In genomic region chr5:78526049-78526525, GRCh38 we compare ENCODE assay signal across 12 cellular contexts.
DNase-seq lines count a peak whose midpoint lies in the region; ATAC-seq, FAIRE-seq and TF ChIP-seq lines count a peak whose summit lies in the region.
"Had no signal": no experiment of that assay in that cellular context is flagged by ENCODE, and none has a peak within 500 bp of the region (broad histone marks: within the 10 kb centered on the region; RNA-seq: fewer than 3 reads in every experiment).

No MANE protein-coding gene starts in this region.

- H3K27me3 ChIP-seq in CD4-positive, alpha-beta T cell (ENCODE audit: control insufficient read depth, insufficient read depth, low read length), result no peaks in the 10 kb centered on the region

- H3K4me3 ChIP-seq in GM12865 (ENCODE audit: low read depth, low read length) (no peak overlapping the region), retinal pigment epithelial cell (ENCODE audit: low read length) (no peak overlapping the region)

- H3K27ac ChIP-seq in CD4-positive, alpha-beta T cell (ENCODE audit: low read depth, low read length), result no peak overlapping the region

- peaks cover 18% of the 10 kb centered on the region for H3K27me3 Mint-ChIP-seq in CD4-positive, alpha-beta T cell
- peaks cover 2 to 18% (median 17%) of the 10 kb centered on the region in 5 donors for H3K27me3 Mint-ChIP-seq in naive thymus-derived CD8-positive, alpha-beta T cell
- peaks cover 4% of the 10 kb centered on the region for H3K27me3 Mint-ChIP-seq in activated naive CD8-positive, alpha-beta T cell treated with anti-CD3 and anti-CD28 coated beads for 36 hours

- H3K27ac Mint-ChIP-seq in CD4-positive, alpha-beta T cell, result no peak overlapping the region
- H3K27ac Mint-ChIP-seq in naive thymus-derived CD8-positive, alpha-beta T cell, result no peak overlapping the region
- H3K27ac Mint-ChIP-seq in activated naive CD8-positive, alpha-beta T cell treated with anti-CD3 and anti-CD28 coated beads for 36 hours, result no peak overlapping the region
- H3K27ac Mint-ChIP-seq: natural killer cell, WTC11 had no signal

- H3K4me1 Mint-ChIP-seq in CD4-positive, alpha-beta T cell (ENCODE audit: low read depth), result no peaks in the 10 kb centered on the region
- peaks cover 0 to 4% (median 0%) of the 10 kb centered on the region in 4 donors for H3K4me1 Mint-ChIP-seq in naive thymus-derived CD8-positive, alpha-beta T cell
- H3K4me1 Mint-ChIP-seq in activated naive CD8-positive, alpha-beta T cell treated with anti-CD3 and anti-CD28 coated beads for 36 hours, result no peaks in the 10 kb centered on the region
- H3K4me1 Mint-ChIP-seq: natural killer cell had no signal

- no peak for ATAC-seq in CD4-positive, alpha-beta T cell (ENCODE audit: poor library complexity)
- ATAC-seq in naive thymus-derived CD8-positive, alpha-beta T cell, result no peak
- ATAC-seq in HG03521 (IDR thresholded peaks at IDR 0.05; ENCODE audit: unreplicated experiment), result no peak
- ATAC-seq: natural killer cell, WTC11 had no signal

- no peak for FAIRE-seq in RCC 7860 (lab: Jason Lieb, UNC)

- TF ChIP-seq CTCF in GM12865 (IDR thresholded peaks at IDR 0.05; ENCODE audit: insufficient read depth, low read depth, low read length, missing control alignments) (no peak), retinal pigment epithelial cell (conservative IDR thresholded peaks at IDR 0.05; ENCODE audit: low read depth, low read length) (no peak)
- TF ChIP-seq CTCF in CD4-positive, alpha-beta T cell (IDR thresholded peaks at IDR 0.05), result no peak

- POLR2A ChIA-PET in CD4-positive, alpha-beta T cell (lab: Charles Lee), result no interaction called here
- POLR2A ChIA-PET in naive thymus-derived CD8-positive, alpha-beta T cell (lab: Charles Lee), result no interaction called here

- no peak overlapping the region for H3K4me3 Mint-ChIP-seq in CD4-positive, alpha-beta T cell
- no peak overlapping the region for H3K4me3 Mint-ChIP-seq in naive thymus-derived CD8-positive, alpha-beta T cell
- no peak overlapping the region for H3K4me3 Mint-ChIP-seq in activated naive CD8-positive, alpha-beta T cell treated with anti-CD3 and anti-CD28 coated beads for 36 hours
- H3K4me3 Mint-ChIP-seq: natural killer cell, WTC11 had no signal

- DNase-seq in GM12865 (ENCODE audit: low read depth), result peak; percentile 62
- DNase-seq in RCC 7860 (ENCODE audit: low spot score), result peak; percentile 32
- DNase-seq in fibroblast of gingiva (ENCODE audit: low read depth), result peak; percentile 67
- peak; percentile 91 for DNase-seq in retinal pigment epithelial cell (ENCODE audit: low read depth)
- DNase-seq in CD4-positive, alpha-beta T cell, result no peak
- DNase-seq in naive thymus-derived CD8-positive, alpha-beta T cell, result no peak
- no peak for DNase-seq in activated naive CD8-positive, alpha-beta T cell treated with anti-CD3 and anti-CD28 coated beads for 36 hours
- DNase-seq: DND-41, natural killer cell, NCI-H526 treated with DMSO at 0.1 percent for 48 hours had no signal

- no peaks in the 10 kb centered on the region for H3K9me3 ChIP-seq in CD4-positive, alpha-beta T cell (ENCODE audit: control insufficient read depth, low read length)

- CTCF ChIA-PET in CD4-positive, alpha-beta T cell (lab: Charles Lee), result no interaction called here

- H3K9me3 Mint-ChIP-seq in CD4-positive, alpha-beta T cell, result no peaks in the 10 kb centered on the region
- no peaks in the 10 kb centered on the region for H3K9me3 Mint-ChIP-seq in naive thymus-derived CD8-positive, alpha-beta T cell
- H3K9me3 Mint-ChIP-seq in activated naive CD8-positive, alpha-beta T cell treated with anti-CD3 and anti-CD28 coated beads for 36 hours, result no peaks in the 10 kb centered on the region
- H3K9me3 Mint-ChIP-seq: natural killer cell, WTC11 had no signal

- no peaks in the 10 kb centered on the region for H3K36me3 Mint-ChIP-seq in CD4-positive, alpha-beta T cell (ENCODE audit: low read depth)
- H3K36me3 Mint-ChIP-seq in naive thymus-derived CD8-positive, alpha-beta T cell, result no peaks in the 10 kb centered on the region
- H3K36me3 Mint-ChIP-seq in activated naive CD8-positive, alpha-beta T cell treated with anti-CD3 and anti-CD28 coated beads for 36 hours, result no peaks in the 10 kb centered on the region
- H3K36me3 Mint-ChIP-seq: natural killer cell, WTC11 had no signal

- intact Hi-C loops in CD4-positive, alpha-beta T cell (cut with DNase I, micrococcal nuclease), result no loop called here

Comparison
In these comparisons a context has a peak if more than half of its experiments do, and no peak if none do; other contexts are left out.
1. DNase-seq: peak in GM12865 (single experiment), RCC 7860 (single experiment), fibroblast of gingiva (single experiment) and retinal pigment epithelial cell (single experiment); none in CD4-positive, alpha-beta T cell (0 of 10), naive thymus-derived CD8-positive, alpha-beta T cell (0 of 10) and activated naive CD8-positive, alpha-beta T cell treated with anti-CD3 and anti-CD28 coated beads for 36 hours (single experiment).